In genomic region chr4:7374571-7374970, GRCh38 we compare ENCODE assay signal across 7 cellular contexts.
"Had no signal": no experiment of that assay in that cellular context is flagged by ENCODE, and none has a peak within 500 bp of the region (broad histone marks: within the 10 kb centered on the region; RNA-seq: fewer than 3 reads in every experiment).

No MANE protein-coding gene starts in this region.

- ATAC-seq: GM23338, HepG2, K562 had no signal

- H3K9me3 Mint-ChIP-seq: GM23338, H9 had no signal

- H3K4me3 ChIP-seq: GM23338, K562 had no signal

- H3K27ac ChIP-seq: HL-60 had no signal

- H3K4me3 Mint-ChIP-seq: GM23338, H9 had no signal

- H3K4me1 Mint-ChIP-seq: GM23338, H9 had no signal

- DNase-seq: H9, HCEC 1CT, KG1 had no signal

- H3K4me2 ChIP-seq: GM23338 had no signal

- H3K27ac Mint-ChIP-seq: GM23338 had no signal
